8 cellular contexts compared by ENCODE assay signal in genomic region chrX:20067709-20068315, GRCh38. TPM values are rescaled to one million over a fixed set of nuclear protein-coding genes. Genes with fewer than 3 reads are reported as not detected.
DNase-seq lines count a peak whose midpoint lies in the region; ATAC-seq and TF ChIP-seq lines count a peak whose summit lies in the region.

No MANE protein-coding gene starts in this region.

- DNase-seq in ACHN, result peak; percentile 2
- peak; percentile 59 for DNase-seq in LHCN-M2 (ENCODE audit: low read depth)
- peak; percentile 72 for DNase-seq in left ventricle myocardium inferior
- peak; percentile 90 for DNase-seq in stomach
- no peak for DNase-seq in cortex of kidney (lab: John Stamatoyannopoulos, UW)
- no peak for DNase-seq in effector memory CD8-positive, alpha-beta T cell
- no peak for DNase-seq in NCI-H1436 (lab: John Stamatoyannopoulos, UW)

- ATAC-seq in effector memory CD8-positive, alpha-beta T cell (replicated peaks), result no peak

- TF ChIP-seq EP300 in stomach (IDR thresholded peaks at IDR 0.05), result no peak

- no peak overlapping the region for H3K27ac Mint-ChIP-seq in effector memory CD8-positive, alpha-beta T cell

- 10 to 41% (median 38%) methylated on average over 4 to 6 of the region's 6 CpGs for WGBS in stomach, 5 donors

- H3K9me3 Mint-ChIP-seq in effector memory CD8-positive, alpha-beta T cell, result no peaks in the 10 kb centered on the region

- no peak overlapping the region for H3K4me3 ChIP-seq in left ventricle myocardium inferior
- no peak overlapping the region for H3K4me3 ChIP-seq in stomach

- H3K4me1 ChIP-seq in left ventricle myocardium inferior, result peaks cover 9% of the 10 kb centered on the region
- peaks cover 0 to 14% (median 11%) of the 10 kb centered on the region in 4 donors for H3K4me1 ChIP-seq in stomach

- intact Hi-C loops in left ventricle myocardium inferior (cut with micrococcal nuclease) (no loop called here), stomach (cut with DNase I; ENCODE audit: low total_unique reads) (no loop called here)

- H3K27ac ChIP-seq in VCaP (peak overlapping the region; percentile 60), left ventricle myocardium inferior (replicated peaks) (no peak overlapping the region), stomach (peak overlapping the region in 4 of 5 donors; percentile 1 to 53 (median 48))

- TF ChIP-seq POLR2A in stomach (IDR thresholded peaks at IDR 0.05), result no peak

- peaks cover 2% of the 10 kb centered on the region for H3K36me3 Mint-ChIP-seq in effector memory CD8-positive, alpha-beta T cell (ENCODE audit: insufficient read depth)

- no peaks in the 10 kb centered on the region for H3K27me3 Mint-ChIP-seq in effector memory CD8-positive, alpha-beta T cell

- no peaks in the 10 kb centered on the region for H3K9me3 ChIP-seq in left ventricle myocardium inferior (replicated peaks)
- H3K9me3 ChIP-seq in stomach, result no peaks in the 10 kb centered on the region

- H3K27me3 ChIP-seq in left ventricle myocardium inferior (ENCODE audit: low read depth), result no peaks in the 10 kb centered on the region
- H3K27me3 ChIP-seq in stomach, result no peaks in the 10 kb centered on the region

- in situ Hi-C loops in ACHN (cut with HindIII; ENCODE audit: low pct_ligation_motif_present, low pct_unique_long_range_greater_than_20kb, low sequenced_read_pairs), result no loop called here

- H3K36me3 ChIP-seq in left ventricle myocardium inferior, result no peaks in the 10 kb centered on the region
- H3K36me3 ChIP-seq in stomach, result no peaks in the 10 kb centered on the region

- no peak for TF ChIP-seq CTCF in VCaP (conservative IDR thresholded peaks at IDR 0.05)
- no peak for TF ChIP-seq CTCF in left ventricle myocardium inferior (IDR thresholded peaks at IDR 0.05; ENCODE audit: borderline replicate concordance)
- TF ChIP-seq CTCF in stomach (IDR thresholded peaks at IDR 0.05), result no peak

- H3K4me1 Mint-ChIP-seq in effector memory CD8-positive, alpha-beta T cell (ENCODE audit: low read depth in 2 of 2), result no peaks in the 10 kb centered on the region

- H3K4me3 Mint-ChIP-seq in effector memory CD8-positive, alpha-beta T cell, result no peak overlapping the region

RNA-seq across cellular contexts. Expression of gene MAP7D2, which starts 48.9 kb away (rescaled TPM):
- total RNA-seq in LHCN-M2 (2014; rRNA removed) (0.23 TPM in 1 of 2 replicates, not detected in the other), left ventricle myocardium inferior (0.44 TPM), stomach (10 to 100 TPM in 3 of 5 donors, under 1 TPM in 1, not detected in 1; 0.89 to 70.0 (median 17.6) TPM)
- polyA plus RNA-seq in LHCN-M2 (2012), result 0.01 TPM
- 10 to 100 TPM in 1 of 3 donors, 1 to 10 TPM in 2; 1.4 to 16.6 (median 4.9) TPM for polyA plus RNA-seq in stomach

Comparison
In these comparisons a context has a peak if more than half of its experiments do, and no peak if none do; other contexts are left out.
1. DNase-seq: peak in ACHN (single experiment), LHCN-M2 (single experiment), left ventricle myocardium inferior (single experiment) and stomach (single experiment); none in cortex of kidney (single experiment), effector memory CD8-positive, alpha-beta T cell (0 of 3) and NCI-H1436 (single experiment).